ENCODE assay signal across 9 cellular contexts in the genomic region with DNA sequence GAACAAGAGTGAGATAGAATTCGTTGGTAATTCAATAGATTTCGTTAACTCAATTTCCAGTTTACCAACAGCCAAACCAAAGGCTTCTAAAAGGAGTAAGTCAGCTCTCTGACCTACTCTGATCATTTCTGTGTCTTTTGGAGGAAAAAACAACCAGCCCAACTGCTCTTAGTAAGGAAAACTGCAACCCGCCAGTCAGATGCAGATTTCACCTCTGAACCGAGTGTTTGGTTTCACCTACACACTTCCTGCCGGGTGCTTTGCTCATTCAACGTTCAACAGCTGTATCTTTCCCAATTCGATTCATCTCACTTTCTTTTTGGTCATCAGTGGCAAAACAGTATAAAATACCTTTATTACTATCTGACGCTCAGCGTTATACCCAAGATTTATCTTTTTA. TPM values are rescaled to one million over a fixed set of nuclear protein-coding genes. Genes with fewer than 3 reads are reported as not detected.
DNase-seq lines count a peak whose midpoint lies in the region; ATAC-seq and TF ChIP-seq lines count a peak whose summit lies in the region.
"Had no signal": no experiment of that assay in that cellular context is flagged by ENCODE, and none has a peak within 500 bp of the region (broad histone marks: within the 10 kb centered on the region; RNA-seq: fewer than 3 reads in every experiment).

No MANE protein-coding gene starts in this region.

- TF ChIP-seq CTCF in HL-60 (IDR thresholded peaks at IDR 0.05; ENCODE audit: insufficient read depth, low read length) = no peak

- H3K4me3 ChIP-seq in HL-60 (replicated peaks; ENCODE audit: insufficient read depth, low read length) = no peak overlapping the region

- H3K36me3 Mint-ChIP-seq in activated CD8-positive, alpha-beta memory T cell treated with anti-CD3 and anti-CD28 coated beads, Interleukin-2, amount 10 ng/mL, durations not matched to agents 7 days and 5 days = peaks cover 5% of the 10 kb centered on the region
- H3K36me3 Mint-ChIP-seq in activated naive CD8-positive, alpha-beta T cell treated with anti-CD3 and anti-CD28 coated beads, Interleukin-2, amount 50 U/mL, for 24 hours (ENCODE audit: low read depth) = no peaks in the 10 kb centered on the region

- H3K27me3 ChIP-seq in HL-60 (ENCODE audit: insufficient read depth, poor library complexity, severe bottlenecking) = no peaks in the 10 kb centered on the region

- DNase-seq in activated CD8-positive, alpha-beta memory T cell treated with anti-CD3 and anti-CD28 coated beads, Interleukin-2, amount 10 ng/mL, durations not matched to agents 7 days and 5 days = peak; percentile 76
- no peak for DNase-seq in activated CD8-positive, alpha-beta memory T cell treated with anti-CD3 and anti-CD28 coated beads for 24 hours
- DNase-seq in HL-60 (ENCODE audit: low read depth in 1 of 2, low spot score in 1 of 2) = no peak
- peak; percentile 45 for DNase-seq in activated naive CD8-positive, alpha-beta T cell treated with anti-CD3 and anti-CD28 coated beads, Interleukin-2, amount 50 U/mL, for 24 hours
- DNase-seq in stimulated activated naive CD8-positive, alpha-beta T cell treated with anti-CD3 and anti-CD28 coated beads, Interleukin-15, amount 100 ng/mL, for 72 hours = peak in 1 of 2 donors; percentile 55
- no peak for DNase-seq in middle frontal gyrus (ENCODE audit: extremely low spot score, low spot score)
- no peak for DNase-seq in NCI-H345 treated with DMSO at 0.1 percent for 48 hours (lab: John Stamatoyannopoulos, UW; ENCODE audit: unreplicated experiment)

- no peaks in the 10 kb centered on the region for H3K27me3 Mint-ChIP-seq in activated CD8-positive, alpha-beta memory T cell treated with anti-CD3 and anti-CD28 coated beads, Interleukin-2, amount 10 ng/mL, durations not matched to agents 7 days and 5 days
- H3K27me3 Mint-ChIP-seq in activated naive CD8-positive, alpha-beta T cell treated with anti-CD3 and anti-CD28 coated beads, Interleukin-2, amount 50 U/mL, for 24 hours = no peaks in the 10 kb centered on the region
- no peaks in the 10 kb centered on the region for H3K27me3 Mint-ChIP-seq in stimulated activated naive CD8-positive, alpha-beta T cell treated with anti-CD3 and anti-CD28 coated beads, Interleukin-15, amount 100 ng/mL, for 72 hours

- no peaks in the 10 kb centered on the region for H3K9me3 Mint-ChIP-seq in activated CD8-positive, alpha-beta memory T cell treated with anti-CD3 and anti-CD28 coated beads, Interleukin-2, amount 10 ng/mL, durations not matched to agents 7 days and 5 days (ENCODE audit: low read depth)
- peaks cover 3% of the 10 kb centered on the region for H3K9me3 Mint-ChIP-seq in activated naive CD8-positive, alpha-beta T cell treated with anti-CD3 and anti-CD28 coated beads, Interleukin-2, amount 50 U/mL, for 24 hours
- no peaks in the 10 kb centered on the region for H3K9me3 Mint-ChIP-seq in stimulated activated naive CD8-positive, alpha-beta T cell treated with anti-CD3 and anti-CD28 coated beads, Interleukin-15, amount 100 ng/mL, for 72 hours

- CTCF ChIA-PET in activated CD8-positive, alpha-beta memory T cell treated with anti-CD3 and anti-CD28 coated beads, Interleukin-2, amount 10 ng/mL, durations not matched to agents 7 days and 5 days (lab: Charles Lee) = interaction anchor here (0.6 to 3.9 kb wide), 8 partner anchors 14 to 489 kb away, joined by 3 to 17 read pairs (median 4); no protein-coding TSS in a partner anchor

- peak overlapping the region; percentile 97 for H3K27ac Mint-ChIP-seq in activated CD8-positive, alpha-beta memory T cell treated with anti-CD3 and anti-CD28 coated beads, Interleukin-2, amount 10 ng/mL, durations not matched to agents 7 days and 5 days
- peak overlapping the region; percentile 97 for H3K27ac Mint-ChIP-seq in activated naive CD8-positive, alpha-beta T cell treated with anti-CD3 and anti-CD28 coated beads, Interleukin-2, amount 50 U/mL, for 24 hours
- peak overlapping the region; percentile 49 to 91 for H3K27ac Mint-ChIP-seq in stimulated activated naive CD8-positive, alpha-beta T cell treated with anti-CD3 and anti-CD28 coated beads, Interleukin-15, amount 100 ng/mL, for 72 hours

- H3K4me1 Mint-ChIP-seq in activated CD8-positive, alpha-beta memory T cell treated with anti-CD3 and anti-CD28 coated beads, Interleukin-2, amount 10 ng/mL, durations not matched to agents 7 days and 5 days = peaks cover 66% of the 10 kb centered on the region
- peaks cover 71% of the 10 kb centered on the region for H3K4me1 Mint-ChIP-seq in activated naive CD8-positive, alpha-beta T cell treated with anti-CD3 and anti-CD28 coated beads, Interleukin-2, amount 50 U/mL, for 24 hours
- H3K4me1 Mint-ChIP-seq in stimulated activated naive CD8-positive, alpha-beta T cell treated with anti-CD3 and anti-CD28 coated beads, Interleukin-15, amount 100 ng/mL, for 72 hours = peaks cover 59% of the 10 kb centered on the region

- peak overlapping the region; percentile 58 for H3K27ac ChIP-seq in HL-60 (replicated peaks)
- H3K27ac ChIP-seq: parathyroid adenoma had no signal

- peak; percentile 70 for ATAC-seq in activated CD8-positive, alpha-beta memory T cell treated with anti-CD3 and anti-CD28 coated beads, Interleukin-2, amount 10 ng/mL, durations not matched to agents 7 days and 5 days
- ATAC-seq in activated naive CD8-positive, alpha-beta T cell treated with anti-CD3 and anti-CD28 coated beads, Interleukin-2, amount 50 U/mL, for 24 hours = peak; percentile 63
- peak; percentile 85 for ATAC-seq in stimulated activated naive CD8-positive, alpha-beta T cell treated with anti-CD3 and anti-CD28 coated beads, Interleukin-15, amount 100 ng/mL, for 72 hours
- no peak for ATAC-seq in HG03469 (IDR thresholded peaks at IDR 0.05; ENCODE audit: unreplicated experiment)

- peak overlapping the region; percentile 73 for H3K4me3 Mint-ChIP-seq in activated CD8-positive, alpha-beta memory T cell treated with anti-CD3 and anti-CD28 coated beads, Interleukin-2, amount 10 ng/mL, durations not matched to agents 7 days and 5 days
- H3K4me3 Mint-ChIP-seq in activated naive CD8-positive, alpha-beta T cell treated with anti-CD3 and anti-CD28 coated beads, Interleukin-2, amount 50 U/mL, for 24 hours = peak overlapping the region; percentile 76
- peak overlapping the region; percentile 67 to 84 for H3K4me3 Mint-ChIP-seq in stimulated activated naive CD8-positive, alpha-beta T cell treated with anti-CD3 and anti-CD28 coated beads, Interleukin-15, amount 100 ng/mL, for 72 hours

RNA-seq across cellular contexts. Expression of a gene that starts 24.5 kb away (rescaled TPM):
- 1,000 to 10,000 TPM; 6,072 to 7,639 TPM for total RNA-seq in activated CD8-positive, alpha-beta memory T cell treated with anti-CD3 and anti-CD28 coated beads, Interleukin-2, amount 10 ng/mL, durations not matched to agents 7 days and 5 days

RNA-seq across cellular contexts. Expression of a gene that starts 45.0 kb away (rescaled TPM):
- not detected for total RNA-seq in activated CD8-positive, alpha-beta memory T cell treated with anti-CD3 and anti-CD28 coated beads, Interleukin-2, amount 10 ng/mL, durations not matched to agents 7 days and 5 days

Comparison
In these comparisons a context has a peak if more than half of its experiments do, and no peak if none do; other contexts are left out.
1. DNase-seq: peak in activated CD8-positive, alpha-beta memory T cell treated with anti-CD3 and anti-CD28 coated beads, Interleukin-2, amount 10 ng/mL, durations not matched to agents 7 days and 5 days (single experiment) and activated naive CD8-positive, alpha-beta T cell treated with anti-CD3 and anti-CD28 coated beads, Interleukin-2, amount 50 U/mL, for 24 hours (single experiment); none in activated CD8-positive, alpha-beta memory T cell treated with anti-CD3 and anti-CD28 coated beads for 24 hours (single experiment), HL-60 (0 of 2), middle frontal gyrus (single experiment) and NCI-H345 treated with DMSO at 0.1 percent for 48 hours (single experiment).
2. Peak in every context shown above with its lines, with median percentiles within 50 percentile points of each other: H3K27ac Mint-ChIP-seq and H3K4me3 Mint-ChIP-seq.